1 cellular context compared by ENCODE assay signal in genomic region chr10:12631787-12632562, GRCh38.
TF ChIP-seq lines count a peak whose summit lies in the region.

No MANE protein-coding gene starts in this region.

TF ChIP-seq in HepG2, 621 proteins besides CTCF, POLR2A, EP300 and RAD21 (continued from another document):
- TF ChIP-seq ZNF180 (CRISPR knock-in tag; IDR thresholded peaks at IDR 0.05; ENCODE audit: borderline replicate concordance, low read depth) = no peak
- TF ChIP-seq ZBTB4 (CRISPR knock-in tag; IDR thresholded peaks at IDR 0.05; ENCODE audit: borderline replicate concordance) = no peak
- TF ChIP-seq ZNF891 (CRISPR knock-in tag; IDR thresholded peaks at IDR 0.05) = no peak
- TF ChIP-seq DRAP1 (CRISPR knock-in tag; IDR thresholded peaks at IDR 0.05) = no peak
- TF ChIP-seq GTF3A (CRISPR knock-in tag; conservative IDR thresholded peaks at IDR 0.05) = no peak
- TF ChIP-seq FOXK2 (IDR thresholded peaks at IDR 0.05) = no peak
- no peak for TF ChIP-seq PLSCR1 (CRISPR knock-in tag; IDR thresholded peaks at IDR 0.05; ENCODE audit: borderline replicate concordance)
- no peak for TF ChIP-seq TOE1 (CRISPR knock-in tag; IDR thresholded peaks at IDR 0.05)
- no peak for TF ChIP-seq FUBP1 (CRISPR knock-in tag; IDR thresholded peaks at IDR 0.05; ENCODE audit: borderline replicate concordance)
- TF ChIP-seq MZF1 (CRISPR knock-in tag; IDR thresholded peaks at IDR 0.05; ENCODE audit: borderline replicate concordance) = no peak
- no peak for TF ChIP-seq MIER2 (CRISPR knock-in tag; IDR thresholded peaks at IDR 0.05)
- TF ChIP-seq TFAP4 (IDR thresholded peaks at IDR 0.05; ENCODE audit: borderline replicate concordance, low read depth) = peak; percentile 65; the same call in 1 of the 2 replicates
- TF ChIP-seq U2AF1 (optimal IDR thresholded peaks at IDR 0.05; ENCODE audit: low read depth, low read length) = no peak
- TF ChIP-seq SALL1 (CRISPR knock-in tag; IDR thresholded peaks at IDR 0.05) = peak; percentile 33; the same call in 1 of the 2 replicates
- no peak for TF ChIP-seq ZNF136 (CRISPR knock-in tag; IDR thresholded peaks at IDR 0.05; ENCODE audit: low read depth)
- TF ChIP-seq CREB1 (IDR thresholded peaks at IDR 0.05) = no peak
- no peak for TF ChIP-seq CREB1 (CRISPR knock-in tag; IDR thresholded peaks at IDR 0.05)
- TF ChIP-seq CBX2 (IDR thresholded peaks at IDR 0.05; ENCODE audit: low read depth, low read length) = no peak
- TF ChIP-seq CBX2 (CRISPR knock-in tag; IDR thresholded peaks at IDR 0.05; ENCODE audit: low read depth) = no peak
- TF ChIP-seq PRDM4 (CRISPR knock-in tag; IDR thresholded peaks at IDR 0.05; ENCODE audit: borderline replicate concordance) = no peak
- TF ChIP-seq ZNF331 (CRISPR knock-in tag; IDR thresholded peaks at IDR 0.05) = peak; percentile 38; the same call in 1 of the 2 replicates
- TF ChIP-seq ERF (CRISPR knock-in tag; IDR thresholded peaks at IDR 0.05) = peak; percentile 52; the same call in 1 of the 2 replicates
- TF ChIP-seq HOMEZ (CRISPR knock-in tag; IDR thresholded peaks at IDR 0.05; ENCODE audit: low read depth) = no peak
- TF ChIP-seq TBX2 (CRISPR knock-in tag; IDR thresholded peaks at IDR 0.05; ENCODE audit: borderline replicate concordance) = peak; percentile 55; the same call in 1 of the 2 replicates
- TF ChIP-seq PCBP1 (IDR thresholded peaks at IDR 0.05; ENCODE audit: borderline replicate concordance, low read depth, low read length) = no peak
- TF ChIP-seq ZNF235 (CRISPR knock-in tag; IDR thresholded peaks at IDR 0.05; ENCODE audit: borderline replicate concordance) = no peak
- TF ChIP-seq ZNF879 (CRISPR knock-in tag; IDR thresholded peaks at IDR 0.05) = no peak
- no peak for TF ChIP-seq RFX1 (IDR thresholded peaks at IDR 0.05)
- no peak for TF ChIP-seq MEF2D (CRISPR knock-in tag; IDR thresholded peaks at IDR 0.05)
- TF ChIP-seq TAF15 (IDR thresholded peaks at IDR 0.05; ENCODE audit: low read depth, low read length, poor library complexity, severe bottlenecking) = no peak
